Comparison of ENCODE assay signal across 19 cellular contexts in genomic region chr16:88635671-88636070, GRCh38. TPM values are rescaled to one million over a fixed set of nuclear protein-coding genes. Genes with fewer than 3 reads are reported as not detected.
DNase-seq lines count a peak whose midpoint lies in the region; ATAC-seq and TF ChIP-seq lines count a peak whose summit lies in the region.
"Had no signal": no experiment of that assay in that cellular context is flagged by ENCODE, and none has a peak within 500 bp of the region (broad histone marks: within the 10 kb centered on the region; RNA-seq: fewer than 3 reads in every experiment).

No MANE protein-coding gene starts in this region.

- H3K36me3 ChIP-seq in BLaER1 treated with 17β-estradiol and CSF1 and Interleukin-3, amounts not matched to agents 10 nM and 100 nM = peaks cover 12 to 24% (median 20%) of the 10 kb centered on the region in 11 experiments
- H3K36me3 ChIP-seq in CD8-positive, alpha-beta T cell (ENCODE audit: insufficient read depth, low read length) = peaks cover 5% of the 10 kb centered on the region
- H3K36me3 ChIP-seq in OCI-LY1 (ENCODE audit: insufficient read depth, low read length) (peaks cover 19% of the 10 kb centered on the region), mucosa of descending colon (ENCODE audit: low read depth) (no peaks in the 10 kb centered on the region)

- no peak for TF ChIP-seq CTCF in CD8-positive, alpha-beta T cell (IDR thresholded peaks at IDR 0.05)
- TF ChIP-seq CTCF in OCI-LY1 (IDR thresholded peaks at IDR 0.05; ENCODE audit: low read length) = no peak; the same call in 1 of the 2 replicates
- no peak for TF ChIP-seq CTCF in mucosa of descending colon (IDR thresholded peaks at IDR 0.05)

- DNase-seq in CD8-positive, alpha-beta T cell = no peak
- DNase-seq in memory B cell (ENCODE audit: low spot score in 2 of 2) = no peak
- DNase-seq in mucosa of descending colon = no peak
- DNase-seq: adrenal gland; BE2C; central memory CD4-positive, alpha-beta T cell; left ventricle myocardium superior; NCI-H2029; NCI-H774; SW 1271 had no signal

- CTCF ChIA-PET in CD8-positive, alpha-beta T cell (lab: Charles Lee) = no interaction called here

- no peak overlapping the region for H2AFZ ChIP-seq in OCI-LY1 (ENCODE audit: low read length)

- peak overlapping the region; percentile 57 for H3K4me3 Mint-ChIP-seq in CD8-positive, alpha-beta T cell
- H3K4me3 Mint-ChIP-seq in memory B cell = peak overlapping the region; percentile 61

- peaks cover 38 to 58% (median 55%) of the 10 kb centered on the region in 11 experiments for H3K27me3 ChIP-seq in BLaER1 treated with 17β-estradiol and CSF1 and Interleukin-3, amounts not matched to agents 10 nM and 100 nM
- H3K27me3 ChIP-seq in CD8-positive, alpha-beta T cell (ENCODE audit: insufficient read depth, low read length) = no peaks in the 10 kb centered on the region
- peaks cover 10% of the 10 kb centered on the region; the same call in 1 of the 2 replicates for H3K27me3 ChIP-seq in OCI-LY1 (ENCODE audit: insufficient read depth, low read length)

- peak overlapping the region in 9 of 11 experiments; percentile 13 to 82 (median 80); a peak in 10 of 22 replicates for H3K9ac ChIP-seq in BLaER1 treated with 17β-estradiol and CSF1 and Interleukin-3, amounts not matched to agents 10 nM and 100 nM
- H3K9ac ChIP-seq in OCI-LY1 (ENCODE audit: low read length) = no peak overlapping the region

- peaks cover 14% of the 10 kb centered on the region for H3K36me3 Mint-ChIP-seq in CD8-positive, alpha-beta T cell
- H3K36me3 Mint-ChIP-seq in memory B cell = peaks cover 2% of the 10 kb centered on the region

- no peaks in the 10 kb centered on the region for H3K79me2 ChIP-seq in OCI-LY1 (ENCODE audit: insufficient read depth, low read length)

- H3K27me3 Mint-ChIP-seq in CD8-positive, alpha-beta T cell (ENCODE audit: low read depth) = peaks cover 5% of the 10 kb centered on the region
- no peaks in the 10 kb centered on the region for H3K27me3 Mint-ChIP-seq in memory B cell

- peak overlapping the region; percentile 90 to 100 (median 96) for H3K4me2 ChIP-seq in BLaER1 treated with 17β-estradiol and CSF1 and Interleukin-3, amounts not matched to agents 10 nM and 100 nM
- no peak overlapping the region for H3K4me2 ChIP-seq in OCI-LY1 (ENCODE audit: low read length)

- peaks cover 23 to 88% (median 66%) of the 10 kb centered on the region in 11 experiments; a peak in 21 of 22 replicates for H4K20me1 ChIP-seq in BLaER1 treated with 17β-estradiol and CSF1 and Interleukin-3, amounts not matched to agents 10 nM and 100 nM
- no peaks in the 10 kb centered on the region for H4K20me1 ChIP-seq in OCI-LY1 (ENCODE audit: insufficient read depth, low read length)

- peak overlapping the region in 6 of 10 experiments; percentile 59 to 76 (median 66); a peak in 7 of 20 replicates for H3K4me3 ChIP-seq in BLaER1 treated with 17β-estradiol and CSF1 and Interleukin-3, amounts not matched to agents 10 nM and 100 nM
- H3K4me3 ChIP-seq in CD8-positive, alpha-beta T cell (ENCODE audit: low read depth, low read length) = no peak overlapping the region
- H3K4me3 ChIP-seq in OCI-LY1 (ENCODE audit: low read depth, low read length, poor library complexity, severe bottlenecking) (no peak overlapping the region), mucosa of descending colon (no peak overlapping the region)
- H3K4me3 ChIP-seq: HAP-1 had no signal

- peak overlapping the region; percentile 82 for H3K27ac Mint-ChIP-seq in CD8-positive, alpha-beta T cell
- H3K27ac Mint-ChIP-seq in memory B cell = no peak overlapping the region
- H3K27ac Mint-ChIP-seq: nephron had no signal

- POLR2A ChIA-PET in CD8-positive, alpha-beta T cell (lab: Charles Lee) = interaction anchor here (1.8 to 3.2 kb wide), 2 partner anchors 16 to 49 kb away, joined by 5 to 12 read pairs; no protein-coding TSS in a partner anchor

- peaks cover 40% of the 10 kb centered on the region for H3K4me1 Mint-ChIP-seq in CD8-positive, alpha-beta T cell (ENCODE audit: low read depth)
- peaks cover 33% of the 10 kb centered on the region for H3K4me1 Mint-ChIP-seq in memory B cell
- H3K4me1 Mint-ChIP-seq: nephron had no signal

- peak overlapping the region in 2 of 11 experiments; percentile 3 to 85; a peak in 2 of 22 replicates for H3K27ac ChIP-seq in BLaER1 treated with 17β-estradiol and CSF1 and Interleukin-3, amounts not matched to agents 10 nM and 100 nM
- H3K27ac ChIP-seq in CD8-positive, alpha-beta T cell (ENCODE audit: low read depth, low read length) = no peak overlapping the region
- H3K27ac ChIP-seq in OCI-LY1 (ENCODE audit: low read depth, low read length, poor library complexity, severe bottlenecking) = peak overlapping the region; percentile 25
- H3K27ac ChIP-seq: adrenal gland, suprapubic skin had no signal

- ATAC-seq in CD8-positive, alpha-beta T cell = no peak
- no peak for ATAC-seq in memory B cell (ENCODE audit: low read depth)
- ATAC-seq in mucosa of descending colon = no peak
- no peak for ATAC-seq in HG03565 (IDR thresholded peaks at IDR 0.05; ENCODE audit: unreplicated experiment)
- no peak for ATAC-seq in HG03354 (IDR thresholded peaks at IDR 0.05; ENCODE audit: poor library complexity, severe bottlenecking, unreplicated experiment)
- ATAC-seq: activated CD4-positive, CD25-positive, alpha-beta regulatory T cell treated with anti-CD3 and anti-CD28 coated beads, Interleukin-2, amount 50 U/mL, for 24 hours had no signal

- H3K9me3 ChIP-seq in BLaER1 treated with 17β-estradiol and CSF1 and Interleukin-3, amounts not matched to agents 10 nM and 100 nM (replicated peaks in 1 of 11) = no peaks in the 10 kb centered on the region
- H3K9me3 ChIP-seq in CD8-positive, alpha-beta T cell (ENCODE audit: low read length) = no peaks in the 10 kb centered on the region
- H3K9me3 ChIP-seq in OCI-LY1 (ENCODE audit: low read length) (no peaks in the 10 kb centered on the region), mucosa of descending colon (no peaks in the 10 kb centered on the region)
- H3K9me3 ChIP-seq: adrenal gland, BE2C, HAP-1, suprapubic skin had no signal

- H3K4me1 ChIP-seq in BLaER1 treated with 17β-estradiol and CSF1 and Interleukin-3, amounts not matched to agents 10 nM and 100 nM = peaks cover 85 to 100% (median 96%) of the 10 kb centered on the region in 10 experiments
- H3K4me1 ChIP-seq in CD8-positive, alpha-beta T cell (ENCODE audit: insufficient read depth, low read length) = peaks cover 60% of the 10 kb centered on the region
- H3K4me1 ChIP-seq in OCI-LY1 (ENCODE audit: insufficient read depth, low read length, severe bottlenecking) = peaks cover 47% of the 10 kb centered on the region
- H3K4me1 ChIP-seq in mucosa of descending colon (ENCODE audit: low read depth) = peaks cover 23% of the 10 kb centered on the region
- H3K4me1 ChIP-seq: adrenal gland, BE2C, HAP-1 had no signal

- intact Hi-C loops in CD8-positive, alpha-beta T cell (cut with DNase I, micrococcal nuclease) = loop anchor here in 1 of 2 experiments (2.0 kb wide), 2 partner anchors 15 to 49 kb away; partner anchors contain the start of gene CYBA
- intact Hi-C loops in mucosa of descending colon (cut with DNase I, micrococcal nuclease) = no loop called here

- H3K9me3 Mint-ChIP-seq in CD8-positive, alpha-beta T cell = no peaks in the 10 kb centered on the region
- no peaks in the 10 kb centered on the region for H3K9me3 Mint-ChIP-seq in memory B cell
- H3K9me3 Mint-ChIP-seq: nephron had no signal

- H3K9me2 ChIP-seq in OCI-LY1 (ENCODE audit: low read depth, low read length) = no peaks in the 10 kb centered on the region

- H3F3A ChIP-seq in OCI-LY1 (ENCODE audit: insufficient read depth, low read length) = no peaks in the 10 kb centered on the region

RNA-seq across cellular contexts. Expression of gene IL17C, which starts 2.7 kb away (rescaled TPM):
- total RNA-seq in CD8-positive, alpha-beta T cell = under 1 TPM; 0.56 to 0.81 TPM
- total RNA-seq in mucosa of descending colon = not detected
- total RNA-seq: adrenal gland, left ventricle myocardium superior, MCF 10A, suprapubic skin had no signal

RNA-seq across cellular contexts. Expression of gene CYBA, which starts 15.2 kb away (rescaled TPM):
- 100 to 1,000 TPM; 312 to 320 TPM for total RNA-seq in CD8-positive, alpha-beta T cell
- total RNA-seq in mucosa of descending colon = 100 to 1,000 TPM; 150 to 316 (median 184) TPM

RNA-seq across cellular contexts. Expression of gene MVD, which starts 27.2 kb away (rescaled TPM):
- total RNA-seq in CD8-positive, alpha-beta T cell = 100 to 1,000 TPM; 118 to 124 TPM
- 10 to 100 TPM; 42.7 to 89.5 (median 72.5) TPM for total RNA-seq in mucosa of descending colon

RNA-seq across cellular contexts. Expression of gene SNAI3, which starts 50.6 kb away (rescaled TPM):
- total RNA-seq in CD8-positive, alpha-beta T cell = 1 to 10 TPM; 3.1 to 3.4 TPM
- total RNA-seq in mucosa of descending colon = under 1 TPM; 0.28 to 0.82 (median 0.55) TPM
- total RNA-seq: MCF 10A had no signal

Comparison
In these comparisons a context has a peak if more than half of its experiments do, and no peak if none do; other contexts are left out.
1. H3K4me3 ChIP-seq: peak in BLaER1 treated with 17β-estradiol and CSF1 and Interleukin-3, amounts not matched to agents 10 nM and 100 nM (6 of 10); none in CD8-positive, alpha-beta T cell (single experiment), OCI-LY1 (single experiment) and mucosa of descending colon (single experiment).